In the genomic region with DNA sequence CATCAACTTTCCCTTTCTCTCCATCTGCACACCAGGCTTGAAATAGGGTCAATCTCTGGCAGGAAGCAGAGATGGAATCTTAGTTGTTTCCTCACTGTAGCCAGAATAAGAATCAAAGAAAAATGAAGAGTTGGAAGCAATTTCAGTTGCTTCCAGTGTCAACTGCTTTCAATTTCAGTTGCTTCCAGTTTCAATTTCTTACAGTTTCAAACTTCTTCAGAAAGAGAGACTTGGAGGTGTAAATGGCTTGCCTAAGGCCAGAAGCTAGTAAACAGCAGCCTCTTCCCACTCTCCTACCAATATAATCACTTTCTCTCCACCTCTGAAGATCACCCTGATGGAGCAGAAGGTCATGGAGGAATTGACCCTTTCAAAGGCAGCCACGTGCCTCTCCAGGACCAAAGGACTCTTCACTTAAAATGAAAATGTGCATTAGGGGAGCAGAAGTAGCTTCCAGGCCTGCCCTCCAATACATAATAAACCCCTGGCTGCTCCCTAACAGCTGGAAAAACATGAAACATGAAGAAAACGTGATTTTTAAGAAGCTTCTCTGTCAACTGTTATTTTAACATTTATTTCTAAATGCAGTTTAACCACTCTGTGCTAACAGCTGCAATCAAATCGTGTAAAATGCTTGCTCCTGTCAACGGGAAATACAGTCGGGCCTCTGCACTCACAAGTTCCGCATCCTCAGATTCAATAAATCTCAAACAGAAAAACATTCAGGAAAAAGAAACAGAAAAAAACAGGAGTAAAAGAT, we compare ENCODE assay signal across 12 cellular contexts.
DNase-seq lines count a peak whose midpoint lies in the region; ATAC-seq and TF ChIP-seq lines count a peak whose summit lies in the region.
"Had no signal": no experiment of that assay in that cellular context is flagged by ENCODE, and none has a peak within 500 bp of the region (broad histone marks: within the 10 kb centered on the region; RNA-seq: fewer than 3 reads in every experiment).

No MANE protein-coding gene starts in this region.

- H3K9me3 ChIP-seq in Peyer's patch, result no peaks in the 10 kb centered on the region

- TF ChIP-seq CTCF in Peyer's patch (IDR thresholded peaks at IDR 0.05), result no peak

- peak overlapping the region in 1 of 4 donors; percentile 1 for H3K27ac ChIP-seq in Peyer's patch

- H3K4me3 ChIP-seq in Peyer's patch, result no peak overlapping the region

- TF ChIP-seq POLR2A in Peyer's patch (IDR thresholded peaks at IDR 0.05), result no peak

- H3K4me1 ChIP-seq in Peyer's patch, result no peaks in the 10 kb centered on the region

- ATAC-seq in GM18519 (IDR thresholded peaks at IDR 0.05; ENCODE audit: low FRiP score, unreplicated experiment), result peak; percentile 49
- ATAC-seq in GM21390 (IDR thresholded peaks at IDR 0.05; ENCODE audit: unreplicated experiment), result peak; percentile 78
- peak; percentile 55 for ATAC-seq in HG03159 (IDR thresholded peaks at IDR 0.05; ENCODE audit: unreplicated experiment)

- intact Hi-C loops in head of caudate nucleus (cut with DNase I), result no loop called here

- no peaks in the 10 kb centered on the region for H3K27me3 ChIP-seq in Peyer's patch

- no peaks in the 10 kb centered on the region for H3K36me3 ChIP-seq in Peyer's patch

- peak; percentile 33 for DNase-seq in fibroblast of peridontal ligament (ENCODE audit: extremely low read depth)
- DNase-seq in Peyer's patch, result no peak
- DNase-seq in head of caudate nucleus, result no peak
- DNase-seq in DMS53 (lab: John Stamatoyannopoulos, UW), result no peak
- DNase-seq in COR-L47 (lab: John Stamatoyannopoulos, UW), result no peak
- DNase-seq: activated CD4-positive, alpha-beta memory T cell treated with anti-CD3 and anti-CD28 coated beads for 36 hours; activated naive CD4-positive, alpha-beta T cell treated with Interleukin-2 at 50 U/mL for 16 hours; NCI-H82; stimulated activated CD4-positive, alpha-beta T cell treated with anti-CD3 and anti-CD28 coated beads, Interleukin-2, amount 100 ng/mL, for 24 hours had no signal
